Comparison of ENCODE assay signal across 14 cellular contexts in genomic region chr3:157500232-157500631, GRCh38. TPM values are rescaled to one million over a fixed set of nuclear protein-coding genes. Genes with fewer than 3 reads are reported as not detected.
DNase-seq lines count a peak whose midpoint lies in the region; ATAC-seq and TF ChIP-seq lines count a peak whose summit lies in the region.
"Had no signal": no experiment of that assay in that cellular context is flagged by ENCODE, and none has a peak within 500 bp of the region (broad histone marks: within the 10 kb centered on the region; RNA-seq: fewer than 3 reads in every experiment).

No MANE protein-coding gene starts in this region.

- H3K27ac ChIP-seq in neural progenitor cell (no peak overlapping the region), SJCRH30 (no peak overlapping the region)
- H3K27ac ChIP-seq: gastroesophageal sphincter, ovary had no signal

- H3K4me3 Mint-ChIP-seq in neural progenitor cell, result peak overlapping the region; percentile 53
- H3K4me3 Mint-ChIP-seq: stimulated activated memory B cell treated with anti-CD40 and anti-IgM and Interleukin-4, amounts not matched to agents 10 μg/mL and 1 μg/mL and 100 μg/mL, for 72 hours had no signal

- in situ Hi-C loops in Caki2 (cut with HindIII; ENCODE audit: low pct_unique_long_range_greater_than_20kb, low sequenced_read_pairs), result no loop called here

- no peaks in the 10 kb centered on the region for H3K9me3 Mint-ChIP-seq in neural progenitor cell
- H3K9me3 Mint-ChIP-seq: stimulated activated memory B cell treated with anti-CD40 and anti-IgM and Interleukin-4, amounts not matched to agents 10 μg/mL and 1 μg/mL and 100 μg/mL, for 72 hours had no signal

- H3F3A ChIP-seq in neural progenitor cell (ENCODE audit: low read depth), result peaks cover 34% of the 10 kb centered on the region

- H3K4me1 ChIP-seq in neural progenitor cell (peaks cover 40% of the 10 kb centered on the region), SJCRH30 (no peaks in the 10 kb centered on the region)

- no peak overlapping the region for H2AFZ ChIP-seq in neural progenitor cell (replicated peaks)

- peak overlapping the region; percentile 59 for H3K27ac Mint-ChIP-seq in neural progenitor cell
- H3K27ac Mint-ChIP-seq: stimulated activated memory B cell treated with anti-CD40 and anti-IgM and Interleukin-4, amounts not matched to agents 10 μg/mL and 1 μg/mL and 100 μg/mL, for 72 hours had no signal

- peaks cover 60% of the 10 kb centered on the region for H3K4me1 Mint-ChIP-seq in neural progenitor cell

- no peaks in the 10 kb centered on the region for H3K79me2 ChIP-seq in neural progenitor cell (ENCODE audit: low read depth)

- H3K27me3 Mint-ChIP-seq in neural progenitor cell (ENCODE audit: insufficient read depth, low read depth), result no peaks in the 10 kb centered on the region

- no peak for ATAC-seq in GM21526 (IDR thresholded peaks at IDR 0.05; ENCODE audit: low FRiP score, unreplicated experiment)
- ATAC-seq: gastroesophageal sphincter; stimulated activated memory B cell treated with anti-CD40 and anti-IgM and Interleukin-4, amounts not matched to agents 10 μg/mL and 1 μg/mL and 100 μg/mL, for 72 hours had no signal

- TF ChIP-seq CTCF in epithelial cell of proximal tubule (conservative IDR thresholded peaks at IDR 0.05; ENCODE audit: low read depth, low read length) (no peak), neural progenitor cell (IDR thresholded peaks at IDR 0.05) (no peak)

- H3K27me3 ChIP-seq in neural progenitor cell (peaks cover 21% of the 10 kb centered on the region), SJCRH30 (no peaks in the 10 kb centered on the region; the same call in 1 of the 2 replicates)
- H3K27me3 ChIP-seq: ovary had no signal

- peaks cover 3% of the 10 kb centered on the region for H4K20me1 ChIP-seq in neural progenitor cell (ENCODE audit: low read depth)

- no peaks in the 10 kb centered on the region for H3K9me3 ChIP-seq in neural progenitor cell (ENCODE audit: low read depth)
- H3K9me3 ChIP-seq in SJCRH30 (replicated peaks), result no peaks in the 10 kb centered on the region
- H3K9me3 ChIP-seq: gastroesophageal sphincter, ovary had no signal

- no peak overlapping the region for H3K9ac ChIP-seq in neural progenitor cell

- H3K36me3 Mint-ChIP-seq in neural progenitor cell, result peaks cover 5% of the 10 kb centered on the region
- H3K36me3 Mint-ChIP-seq: stimulated activated memory B cell treated with anti-CD40 and anti-IgM and Interleukin-4, amounts not matched to agents 10 μg/mL and 1 μg/mL and 100 μg/mL, for 72 hours had no signal

- H3K4me2 ChIP-seq in neural progenitor cell, result peak overlapping the region; percentile 74

- H3K36me3 ChIP-seq in neural progenitor cell, result no peaks in the 10 kb centered on the region
- no peaks in the 10 kb centered on the region for H3K36me3 ChIP-seq in SJCRH30
- H3K36me3 ChIP-seq: gastroesophageal sphincter, ovary had no signal

- peak; percentile 62 for DNase-seq in Caki2 (ENCODE audit: low read depth)
- peak; percentile 42 for DNase-seq in NCI-H69 (lab: John Stamatoyannopoulos, UW)
- DNase-seq in epithelial cell of proximal tubule (ENCODE audit: low read depth), result no peak
- DNase-seq in neural progenitor cell (ENCODE audit: low spot score), result no peak
- no peak for DNase-seq in stimulated activated CD4-positive, alpha-beta T cell treated with anti-CD3 and anti-CD28 coated beads, Interleukin-4, amount 100 ng/mL, for 4 hours
- DNase-seq in SJCRH30, result no peak
- no peak for DNase-seq in GM19238 (ENCODE audit: insufficient read length, low spot score)
- DNase-seq: amygdala; NCI-H1048; ovary; stimulated activated CD4-positive, alpha-beta T cell treated with anti-CD3 and anti-CD28 coated beads, Interleukin-2, amount 100 ng/mL, for 48 hours had no signal

- peak overlapping the region; percentile 37 for H3K4me3 ChIP-seq in epithelial cell of proximal tubule (ENCODE audit: low read depth, low read length)
- H3K4me3 ChIP-seq in neural progenitor cell, result no peak overlapping the region
- H3K4me3 ChIP-seq in SJCRH30, result no peak overlapping the region

RNA-seq across cellular contexts. Expression of gene VEPH1, which starts 3.0 kb away (rescaled TPM):
- 79.0 and 127 TPM in 2 replicates for total RNA-seq in Caki2 (2014; rRNA removed; shearing (Covaris generic); ENCODE audit: low replicate concordance)
- total RNA-seq in epithelial cell of proximal tubule, result 3.7 and 20.7 TPM in 2 replicates
- 0.96 TPM in 1 of 2 replicates, not detected in the other for total RNA-seq in neural progenitor cell (ENCODE audit: low replicate concordance)
- total RNA-seq in SJCRH30 (2014; rRNA removed; shearing (Covaris generic)), result not detected in 2 replicates

Comparison
In these comparisons a context has a peak if more than half of its experiments do, and no peak if none do; other contexts are left out.
1. DNase-seq: peak in Caki2 (single experiment) and NCI-H69 (single experiment); none in epithelial cell of proximal tubule (single experiment), neural progenitor cell (single experiment), stimulated activated CD4-positive, alpha-beta T cell treated with anti-CD3 and anti-CD28 coated beads, Interleukin-4, amount 100 ng/mL, for 4 hours (0 of 2), SJCRH30 (0 of 2) and GM19238 (single experiment).